23 cellular contexts compared by ENCODE assay signal in the genomic region with DNA sequence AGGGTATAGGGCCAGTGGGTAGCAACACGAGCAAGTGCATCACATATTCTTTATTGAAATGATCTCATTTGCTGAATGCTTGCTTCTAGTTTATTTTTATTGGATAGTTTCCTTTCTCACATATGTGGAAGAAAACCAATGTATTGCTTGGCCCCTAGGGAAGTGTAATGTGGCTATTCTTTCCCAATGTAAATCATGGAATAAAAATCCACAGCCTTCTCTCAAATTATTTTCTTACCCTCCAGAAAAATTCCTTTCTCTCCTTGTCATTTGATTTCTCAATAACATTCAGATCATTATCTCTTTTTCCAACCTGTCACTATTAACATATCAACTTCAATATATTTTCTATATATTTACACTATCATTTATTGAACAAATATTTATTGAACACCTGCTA.
"Had no signal": no experiment of that assay in that cellular context is flagged by ENCODE, and none has a peak within 500 bp of the region (broad histone marks: within the 10 kb centered on the region; RNA-seq: fewer than 3 reads in every experiment).

No MANE protein-coding gene starts in this region.

- H3K27ac ChIP-seq: adrenal gland, esophagus muscularis mucosa, heart left ventricle, ovary, psoas muscle had no signal

- H3K36me3 Mint-ChIP-seq: activated naive CD4-positive, alpha-beta T cell treated with anti-CD3 and anti-CD28 coated beads, Interleukin-2, amount 50 U/mL, for 24 hours; memory B cell; naive B cell; type B pancreatic cell had no signal

- H3K9me3 ChIP-seq: adrenal gland, esophagus muscularis mucosa, heart left ventricle, mucosa of descending colon, ovary, psoas muscle had no signal

- DNase-seq: activated CD4-positive, alpha-beta T cell treated with anti-CD3 and anti-CD28 coated beads for 36 hours; activated CD4-positive, alpha-beta T cell treated with anti-CD3 and anti-CD28 coated beads, Interleukin-2, amount 50 U/mL, for 48 hours; activated gamma-delta T cell; adrenal gland; cerebellar nuclear complex; effector CD8-positive, alpha-beta T cell; heart left ventricle; left ventricle myocardium superior; mucosa of descending colon; naive B cell; ovary; psoas muscle; stimulated activated CD4-positive, alpha-beta T cell treated with anti-CD3 and anti-CD28 coated beads, Interleukin-4, amount 100 ng/mL, for 1 hour; stimulated activated naive CD8-positive, alpha-beta T cell treated with anti-CD3 and anti-CD28 coated beads, Interleukin-15, amount 100 ng/mL, for 72 hours had no signal

- ATAC-seq: activated CD4-positive, alpha-beta T cell treated with anti-CD3 and anti-CD28 coated beads for 36 hours; heart left ventricle; left ventricle myocardium superior; mucosa of descending colon; psoas muscle; right cardiac atrium; stimulated activated naive CD8-positive, alpha-beta T cell treated with anti-CD3 and anti-CD28 coated beads, Interleukin-15, amount 100 ng/mL, for 72 hours had no signal

- H3K36me3 ChIP-seq: adrenal gland, esophagus muscularis mucosa, heart left ventricle, ovary had no signal

- H3K9me3 Mint-ChIP-seq: activated naive CD4-positive, alpha-beta T cell treated with anti-CD3 and anti-CD28 coated beads, Interleukin-2, amount 50 U/mL, for 24 hours; memory B cell; T-helper 2 cell treated with Interferon-gamma antibody and Interleukin-4, amounts not matched to agents 5 μg/mL and 100 μg/mL, for 36 hours had no signal

- H3K27me3 Mint-ChIP-seq: activated CD4-positive, alpha-beta T cell treated with anti-CD3 and anti-CD28 coated beads for 36 hours; activated naive CD4-positive, alpha-beta T cell treated with anti-CD3 and anti-CD28 coated beads, Interleukin-2, amount 50 U/mL, for 24 hours; dendritic cell treated with granulocyte-macrophage colony-stimulating factor and Interleukin-4, amounts not matched to agents 40 ng/mL and 50 ng/mL, for 4 days; memory B cell; naive B cell; stimulated activated naive CD8-positive, alpha-beta T cell treated with anti-CD3 and anti-CD28 coated beads, Interleukin-15, amount 100 ng/mL, for 72 hours; type B pancreatic cell had no signal

- H3K4me1 Mint-ChIP-seq: activated CD4-positive, alpha-beta T cell treated with anti-CD3 and anti-CD28 coated beads for 36 hours; memory B cell; naive B cell had no signal

- H3K27me3 ChIP-seq: adrenal gland, esophagus muscularis mucosa, heart left ventricle, ovary had no signal

- H3K4me3 ChIP-seq: adrenal gland, esophagus muscularis mucosa, heart left ventricle, mucosa of descending colon, ovary, psoas muscle, skin epidermis had no signal

- H3K27ac Mint-ChIP-seq: activated CD4-positive, alpha-beta T cell treated with anti-CD3 and anti-CD28 coated beads for 36 hours; activated naive CD4-positive, alpha-beta T cell treated with anti-CD3 and anti-CD28 coated beads, Interleukin-2, amount 50 U/mL, for 24 hours; dendritic cell treated with granulocyte-macrophage colony-stimulating factor and Interleukin-4, amounts not matched to agents 40 ng/mL and 50 ng/mL, for 4 days; memory B cell; naive B cell; stimulated activated naive CD8-positive, alpha-beta T cell treated with anti-CD3 and anti-CD28 coated beads, Interleukin-15, amount 100 ng/mL, for 72 hours; T-helper 2 cell treated with Interferon-gamma antibody and Interleukin-4, amounts not matched to agents 5 μg/mL and 100 μg/mL, for 36 hours; type B pancreatic cell had no signal

- H3K4me1 ChIP-seq: adrenal gland, psoas muscle had no signal

- H3K4me3 Mint-ChIP-seq: activated CD4-positive, alpha-beta T cell treated with anti-CD3 and anti-CD28 coated beads for 36 hours; activated naive CD4-positive, alpha-beta T cell treated with anti-CD3 and anti-CD28 coated beads, Interleukin-2, amount 50 U/mL, for 24 hours; dendritic cell treated with granulocyte-macrophage colony-stimulating factor and Interleukin-4, amounts not matched to agents 40 ng/mL and 50 ng/mL, for 4 days; memory B cell; naive B cell; neural crest cell; stimulated activated naive CD8-positive, alpha-beta T cell treated with anti-CD3 and anti-CD28 coated beads, Interleukin-15, amount 100 ng/mL, for 72 hours; T-helper 2 cell treated with Interferon-gamma antibody and Interleukin-4, amounts not matched to agents 5 μg/mL and 100 μg/mL, for 36 hours; type B pancreatic cell had no signal
